8 cellular contexts compared by ENCODE assay signal in genomic region chrX:120468479-120468824, GRCh38. TPM values are rescaled to one million over a fixed set of nuclear protein-coding genes. Genes with fewer than 3 reads are reported as not detected.
DNase-seq lines count a peak whose midpoint lies in the region; TF ChIP-seq lines count a peak whose summit lies in the region.

No MANE protein-coding gene starts in this region.

- in situ Hi-C loops in ACHN (cut with HindIII; ENCODE audit: low pct_ligation_motif_present, low pct_unique_long_range_greater_than_20kb, low sequenced_read_pairs), result no loop called here

- H2AFZ ChIP-seq in parathyroid adenoma, result peak overlapping the region; percentile 77

- no peak overlapping the region for H3K9ac ChIP-seq in parathyroid adenoma

- H3K27ac ChIP-seq in Peyer's patch (peak overlapping the region; percentile 78 to 88 (median 85)), esophagus (ENCODE audit: low read depth in 2 of 2, low read length in 1 of 2) (peak overlapping the region; percentile 88 to 90), parathyroid adenoma (peak overlapping the region; percentile 87)

- H3K4me1 ChIP-seq in Peyer's patch (peaks cover 0 to 10% (median 0%) of the 10 kb centered on the region in 4 donors), esophagus (ENCODE audit: control insufficient read depth in 2 of 2, insufficient read depth in 2 of 2, low read length in 1 of 2) (peaks cover 0 to 2% of the 10 kb centered on the region in 2 donors), parathyroid adenoma (no peaks in the 10 kb centered on the region)

- 0 to 38% methylated on average over 2 of the region's 2 CpGs for WGBS in esophagus, 2 donors

- no peaks in the 10 kb centered on the region for H3K36me3 ChIP-seq in Peyer's patch
- no peaks in the 10 kb centered on the region for H3K36me3 ChIP-seq in esophagus (ENCODE audit: control insufficient read depth in 2 of 2, insufficient read depth in 2 of 2, low read length in 1 of 2)
- no peaks in the 10 kb centered on the region for H3K36me3 ChIP-seq in parathyroid adenoma (ENCODE audit: control insufficient read depth, insufficient read depth, low read length)

- no peak for TF ChIP-seq CTCF in Peyer's patch (IDR thresholded peaks at IDR 0.05)
- no peak for TF ChIP-seq CTCF in parathyroid adenoma (IDR thresholded peaks at IDR 0.05)

- H3K79me2 ChIP-seq in parathyroid adenoma, result peaks cover 12% of the 10 kb centered on the region

- DNase-seq in EH (ENCODE audit: low read depth), result peak; percentile 4
- no peak for DNase-seq in Peyer's patch
- DNase-seq in DMS 273 (lab: John Stamatoyannopoulos, UW; ENCODE audit: unreplicated experiment), result no peak
- DNase-seq in midbrain (lab: John Stamatoyannopoulos, UW), result no peak
- DNase-seq in ACHN, result no peak
- DNase-seq in UCSD-AML1 (lab: John Stamatoyannopoulos, UW; ENCODE audit: unreplicated experiment), result no peak

- H3K4me3 ChIP-seq in Peyer's patch (peak overlapping the region; percentile 51 to 75 (median 62)), esophagus (ENCODE audit: low read depth in 1 of 2, low read length in 2 of 2) (peak overlapping the region; percentile 60 to 83), parathyroid adenoma (ENCODE audit: low read depth, low read length) (peak overlapping the region; percentile 78)

- TF ChIP-seq POLR2A in Peyer's patch (IDR thresholded peaks at IDR 0.05), result no peak

- H3K27me3 ChIP-seq in Peyer's patch (no peaks in the 10 kb centered on the region), esophagus (ENCODE audit: control insufficient read depth in 1 of 2, insufficient read depth in 2 of 2, low read length in 2 of 2) (no peaks in the 10 kb centered on the region), parathyroid adenoma (ENCODE audit: control insufficient read depth, insufficient read depth, low read length) (no peaks in the 10 kb centered on the region)

- H3K9me3 ChIP-seq in Peyer's patch, result no peaks in the 10 kb centered on the region
- no peaks in the 10 kb centered on the region for H3K9me3 ChIP-seq in esophagus (ENCODE audit: control insufficient read depth in 2 of 2, insufficient read depth in 1 of 2, low read depth in 1 of 2, low read length in 1 of 2)
- H3K9me3 ChIP-seq in parathyroid adenoma (ENCODE audit: control insufficient read depth, low read length), result no peaks in the 10 kb centered on the region

- H3K4me2 ChIP-seq in parathyroid adenoma (ENCODE audit: low read length), result peak overlapping the region; percentile 73

RNA-seq across cellular contexts. Expression of gene LAMP2, which starts 0.6 kb away (rescaled TPM):
- total RNA-seq in Peyer's patch, result 100 to 1,000 TPM in 1 of 4 donors, 10 to 100 TPM in 3; 19.8 to 119 (median 65.7) TPM
- polyA plus RNA-seq in esophagus, result 10 to 100 TPM; 34.5 to 57.1 TPM
